ENCODE assay signal across 8 cellular contexts in genomic region chr16:3170440-3171180, GRCh38. TPM values are rescaled to one million over a fixed set of nuclear protein-coding genes. Genes with fewer than 3 reads are reported as not detected.
DNase-seq lines count a peak whose midpoint lies in the region; ATAC-seq and TF ChIP-seq lines count a peak whose summit lies in the region.

No MANE protein-coding gene starts in this region.

- H4K91ac ChIP-seq in mesenchymal stem cell (ENCODE audit: low read length) = no peak overlapping the region

- no peak overlapping the region for H2BK120ac ChIP-seq in mesenchymal stem cell (ENCODE audit: low read depth, low read length)

- H2BK15ac ChIP-seq in mesenchymal stem cell (ENCODE audit: low read depth, poor library complexity, severe bottlenecking) = no peak overlapping the region

- peak overlapping the region; percentile 61 for H3K4me2 ChIP-seq in mesenchymal stem cell (ENCODE audit: low read length, poor library complexity, severe bottlenecking)

- H2AFZ ChIP-seq in mesenchymal stem cell (ENCODE audit: low read depth, low read length) = no peak overlapping the region

- TF ChIP-seq CTCF in HL-60 (IDR thresholded peaks at IDR 0.05; ENCODE audit: insufficient read depth, low read length) (no peak), ascending aorta (IDR thresholded peaks at IDR 0.05) (no peak)

- ATAC-seq in GM19324 (IDR thresholded peaks at IDR 0.05; ENCODE audit: low FRiP score, unreplicated experiment) (no peak), GM18858 (IDR thresholded peaks at IDR 0.05; ENCODE audit: unreplicated experiment) (no peak), GM18505 (IDR thresholded peaks at IDR 0.05; ENCODE audit: unreplicated experiment) (no peak)

- H3K4me3 ChIP-seq in HL-60 (replicated peaks; ENCODE audit: insufficient read depth, low read length) (peak overlapping the region; percentile 9; the same call in 1 of the 2 replicates), ascending aorta (peak overlapping the region; percentile 14 to 53), mesenchymal stem cell (ENCODE audit: insufficient read depth in 1 of 2, low read depth in 1 of 2, low read length in 2 of 2) (peak overlapping the region in 1 of 2 experiments; percentile 41)

- H3K9ac ChIP-seq in mesenchymal stem cell (ENCODE audit: low read length) = no peak overlapping the region

- H3K36me3 ChIP-seq in ascending aorta = no peaks in the 10 kb centered on the region
- H3K36me3 ChIP-seq in mesenchymal stem cell (ENCODE audit: control insufficient read depth in 1 of 2, insufficient read depth in 2 of 2, low read depth in 1 of 2, low read length in 2 of 2) = no peaks in the 10 kb centered on the region

- WGBS in mesenchymal stem cell = 5% methylated on average over 48 of the region's 53 CpGs

- H3K27ac ChIP-seq in HL-60 (replicated peaks) (no peak overlapping the region), ascending aorta (no peak overlapping the region), mesenchymal stem cell (ENCODE audit: low read length, poor library complexity, severe bottlenecking) (no peak overlapping the region)

- H3K9me3 ChIP-seq in ascending aorta (no peaks in the 10 kb centered on the region), mesenchymal stem cell (ENCODE audit: control insufficient read depth, low read length) (no peaks in the 10 kb centered on the region)

- no peak overlapping the region for H3K14ac ChIP-seq in mesenchymal stem cell (ENCODE audit: low read length in 2 of 2)

- H3K4ac ChIP-seq in mesenchymal stem cell (ENCODE audit: low read depth in 1 of 2, low read length in 2 of 2) = no peak overlapping the region

- H3K79me1 ChIP-seq in mesenchymal stem cell (replicated peaks; ENCODE audit: low read length, poor library complexity, severe bottlenecking) = no peaks in the 10 kb centered on the region

- intact Hi-C loops in ascending aorta (cut with DNase I) = no loop called here

- no peak overlapping the region for H3K18ac ChIP-seq in mesenchymal stem cell (ENCODE audit: low read depth in 1 of 2, low read length in 2 of 2)

- H2BK12ac ChIP-seq in mesenchymal stem cell (ENCODE audit: low read length in 2 of 2) = no peak overlapping the region

- H4K8ac ChIP-seq in mesenchymal stem cell (ENCODE audit: low read length) = no peak overlapping the region

- no peak overlapping the region for H2BK5ac ChIP-seq in mesenchymal stem cell (ENCODE audit: low read depth, low read length, poor library complexity, severe bottlenecking)

- no peak overlapping the region for H2AK5ac ChIP-seq in mesenchymal stem cell (ENCODE audit: low read length, severe bottlenecking)

- H3K27me3 ChIP-seq in HL-60 (ENCODE audit: insufficient read depth, poor library complexity, severe bottlenecking) (peaks cover 64% of the 10 kb centered on the region), ascending aorta (peaks cover 29% of the 10 kb centered on the region), mesenchymal stem cell (ENCODE audit: control insufficient read depth in 1 of 2, insufficient read depth in 1 of 2, low read length in 2 of 2) (peaks cover 78 to 81% of the 10 kb centered on the region in 2 experiments)

- no peak for TF ChIP-seq POLR2A in GM18505 (IDR thresholded peaks at IDR 0.05; ENCODE audit: borderline replicate concordance, extremely low read depth, insufficient read depth, insufficient read length)

- no peak overlapping the region for H3K23ac ChIP-seq in mesenchymal stem cell (ENCODE audit: low read length in 2 of 2)

- peak; percentile 17 for DNase-seq in AG20443 (ENCODE audit: low spot score)
- no peak for DNase-seq in HL-60 (ENCODE audit: low read depth in 1 of 2, low spot score in 1 of 2)
- no peak for DNase-seq in ascending aorta (ENCODE audit: low spot score in 2 of 2)
- DNase-seq in mesenchymal stem cell = peak; percentile 33
- no peak for DNase-seq in NCI-H1930 (lab: John Stamatoyannopoulos, UW)

- H3K4me1 ChIP-seq in ascending aorta (peaks cover 9% of the 10 kb centered on the region in 2 donors), mesenchymal stem cell (ENCODE audit: control insufficient read depth, insufficient read depth, low read depth, low read length) (peaks cover 32% of the 10 kb centered on the region)

RNA-seq across cellular contexts. Expression of gene OR1F1, which starts 17.4 kb away (rescaled TPM):
- total RNA-seq in ascending aorta = not detected
- polyA plus RNA-seq in mesenchymal stem cell (2013, experiment 1 of 2) = 0.28 TPM
- 0.21 TPM for polyA plus RNA-seq in mesenchymal stem cell (2013, experiment 2 of 2)

RNA-seq across cellular contexts. Expression of gene ZNF213, which starts 35.8 kb away (rescaled TPM):
- 25.3 TPM for total RNA-seq in ascending aorta
- 6.1 TPM for polyA plus RNA-seq in mesenchymal stem cell (2013, experiment 1 of 2)
- 5.7 TPM for polyA plus RNA-seq in mesenchymal stem cell (2013, experiment 2 of 2)

RNA-seq across cellular contexts. Expression of gene ZNF205, which starts 58.2 kb away (rescaled TPM):
- total RNA-seq in ascending aorta = 49.8 TPM
- polyA plus RNA-seq in mesenchymal stem cell (2013, experiment 1 of 2) = 8.4 TPM
- polyA plus RNA-seq in mesenchymal stem cell (2013, experiment 2 of 2) = 8.1 TPM

Comparison
In these comparisons a context has a peak if more than half of its experiments do, and no peak if none do; other contexts are left out.
1. DNase-seq: peak in AG20443 (single experiment) and mesenchymal stem cell (single experiment); none in HL-60 (0 of 2), ascending aorta (0 of 2) and NCI-H1930 (0 of 2).